Comparison of ENCODE assay signal across 19 cellular contexts in genomic region chr14:67762051-67762450, GRCh38.
"Had no signal": no experiment of that assay in that cellular context is flagged by ENCODE, and none has a peak within 500 bp of the region (broad histone marks: within the 10 kb centered on the region; RNA-seq: fewer than 3 reads in every experiment).

No MANE protein-coding gene starts in this region.

- DNase-seq: effector CD4-positive, alpha-beta T cell; endodermal cell; erythroblast; foreskin keratinocyte; heart left ventricle; hippocampal formation; kidney glomerular epithelial cell; mammary epithelial cell; mucosa of descending colon; naive thymus-derived CD8-positive, alpha-beta T cell; posterior cingulate gyrus; sigmoid colon; stimulated activated CD4-positive, alpha-beta T cell treated with anti-CD3 and anti-CD28 coated beads, Interleukin-12 subunit alpha, Interleukin-12 subunit beta, amount 100 ng/mL, for 4 hours; stimulated activated naive CD4-positive, alpha-beta T cell; trophoblast cell had no signal

- H3K4me3 ChIP-seq: coronary artery, heart left ventricle, mucosa of descending colon, right atrium auricular region, sigmoid colon, skin epidermis had no signal

- H3K9me3 ChIP-seq: heart left ventricle, mucosa of descending colon, neutrophil, right atrium auricular region, sigmoid colon had no signal

- H3K27ac ChIP-seq: coronary artery, foreskin keratinocyte, heart left ventricle, neutrophil, right atrium auricular region, sigmoid colon, skin epidermis had no signal

- H3K27me3 ChIP-seq: foreskin keratinocyte, heart left ventricle, neutrophil, right atrium auricular region, sigmoid colon had no signal

- H3K4me1 ChIP-seq: foreskin keratinocyte, right atrium auricular region, sigmoid colon had no signal
